In genomic region chr2:231709981-231710750, GRCh38 we compare ENCODE assay signal across 1 cellular context.
TF ChIP-seq lines count a peak whose summit lies in the region.

No MANE protein-coding gene starts in this region.

TF ChIP-seq in K562, 482 proteins besides CTCF, POLR2A, EP300 and RAD21 (continued from another document and continues in another):
- TF ChIP-seq E4F1 (CRISPR knock-in tag; IDR thresholded peaks at IDR 0.05; ENCODE audit: borderline replicate concordance) (no peak), E2F1 (CRISPR knock-in tag; IDR thresholded peaks at IDR 0.05) (no peak; the same call in 1 of the 2 replicates), PKNOX1 (IDR thresholded peaks at IDR 0.05) (no peak), HES1 (IDR thresholded peaks at IDR 0.05; ENCODE audit: low read depth) (no peak), ZFPM2 (CRISPR knock-in tag; IDR thresholded peaks at IDR 0.05) (no peak), ID3 (CRISPR knock-in tag; IDR thresholded peaks at IDR 0.05) (no peak), ID3 (tag; IDR thresholded peaks at IDR 0.05) (peak; percentile 18; the same call in 1 of the 2 replicates), HLTF (IDR thresholded peaks at IDR 0.05) (no peak), NCOA2 (IDR thresholded peaks at IDR 0.05; ENCODE audit: partially characterized antibody in 2 of 2) (no peak), LEF1 (IDR thresholded peaks at IDR 0.05) (no peak), ZNF639 (CRISPR knock-in tag; conservative IDR thresholded peaks at IDR 0.05 in 1 of 2, IDR thresholded peaks at IDR 0.05 in 1 of 2) (peak in 1 of 2 experiments; percentile 54; a peak in 1 of 4 replicates), CREB3 (tag; conservative IDR thresholded peaks at IDR 0.05; ENCODE audit: low read depth) (no peak), GTF2B (IDR thresholded peaks at IDR 0.05; ENCODE audit: extremely low read depth, insufficient read length) (no peak), HNRNPK (IDR thresholded peaks at IDR 0.05; ENCODE audit: low read depth, low read length, poor library complexity, severe bottlenecking) (no peak), HOXB6 (CRISPR knock-in tag; IDR thresholded peaks at IDR 0.05; ENCODE audit: borderline replicate concordance) (no peak), ZNF780A (CRISPR knock-in tag; IDR thresholded peaks at IDR 0.05) (no peak), ZNF384 (IDR thresholded peaks at IDR 0.05; ENCODE audit: low read depth, low read length) (no peak), MYC (IDR thresholded peaks at IDR 0.05; ENCODE audit: low read depth, low read length) (peak; percentile 98), MYC (CRISPR knock-in tag; IDR thresholded peaks at IDR 0.05; ENCODE audit: borderline replicate concordance, low read depth) (peak; percentile 66; the same call in 1 of the 2 replicates), CBX8 (IDR thresholded peaks at IDR 0.05; ENCODE audit: borderline replicate concordance, extremely low read depth, low read depth, low read length, poor library complexity, severe bottlenecking) (no peak), ZNF263 (CRISPR knock-in tag; IDR thresholded peaks at IDR 0.05; ENCODE audit: borderline replicate concordance) (0 out of 2 replicates have a peak, but pooled peaks have one; percentile 10), ZBTB34 (CRISPR knock-in tag; IDR thresholded peaks at IDR 0.05) (no peak), FOXA1 (IDR thresholded peaks at IDR 0.05; ENCODE audit: borderline replicate concordance) (no peak), ZNF217 (CRISPR knock-in tag; IDR thresholded peaks at IDR 0.05) (no peak), KDM2B (CRISPR knock-in tag; IDR thresholded peaks at IDR 0.05) (no peak), HDGF (IDR thresholded peaks at IDR 0.05) (no peak), MAFG (tag; conservative IDR thresholded peaks at IDR 0.05) (no peak), DPF2 (IDR thresholded peaks at IDR 0.05) (no peak), ZBED1 (IDR thresholded peaks at IDR 0.05) (0 out of 2 replicates have a peak, but pooled peaks have one; percentile 27), RBM14 (IDR thresholded peaks at IDR 0.05; ENCODE audit: borderline replicate concordance, insufficient read depth, low read depth, low read length) (peak; percentile 35; the same call in 1 of the 2 replicates), TBL1XR1 (IDR thresholded peaks at IDR 0.05; ENCODE audit: low read length in 2 of 2) (no peak; a peak in 1 of 4 replicates), ETS2 (tag; IDR thresholded peaks at IDR 0.05; ENCODE audit: borderline replicate concordance, poor library complexity, severe bottlenecking) (no peak), DDX20 (tag; IDR thresholded peaks at IDR 0.05; ENCODE audit: low read depth) (no peak), KDM1A (IDR thresholded peaks at IDR 0.05) (no peak), ZFP91 (CRISPR knock-in tag; IDR thresholded peaks at IDR 0.05) (no peak), TRIM28 (IDR thresholded peaks at IDR 0.05) (no peak), CBX1 (IDR thresholded peaks at IDR 0.05; ENCODE audit: low read depth) (no peak), MCM3 (IDR thresholded peaks at IDR 0.05) (no peak), ZBTB2 (IDR thresholded peaks at IDR 0.05) (no peak), NFE2L1 (tag; IDR thresholded peaks at IDR 0.05; ENCODE audit: borderline replicate concordance, low read depth) (no peak), RBBP5 (IDR thresholded peaks at IDR 0.05; ENCODE audit: borderline replicate concordance, insufficient read depth, low read length, poor library complexity, severe bottlenecking) (no peak), PRMT5 (CRISPR knock-in tag; IDR thresholded peaks at IDR 0.05) (no peak), CXXC5 (CRISPR knock-in tag; IDR thresholded peaks at IDR 0.05) (peak; percentile 99), ATF3 (IDR thresholded peaks at IDR 0.05) (no peak), ATF3 (CRISPR knock-in tag; conservative IDR thresholded peaks at IDR 0.05) (no peak), ZNF740 (CRISPR knock-in tag; IDR thresholded peaks at IDR 0.05) (no peak), ZNF740 (tag; IDR thresholded peaks at IDR 0.05) (no peak), ZNF644 (tag; IDR thresholded peaks at IDR 0.05; ENCODE audit: low read depth) (peak; percentile 58; the same call in 1 of the 2 replicates), HBP1 (CRISPR knock-in tag; IDR thresholded peaks at IDR 0.05) (no peak), MIER1 (IDR thresholded peaks at IDR 0.05; ENCODE audit: low read depth) (no peak), MCM5 (IDR thresholded peaks at IDR 0.05; ENCODE audit: low read depth) (no peak), RBM15 (IDR thresholded peaks at IDR 0.05; ENCODE audit: insufficient read depth, low read length) (no peak)
